In genomic region chr2:24543252-24543651, GRCh38 we compare ENCODE assay signal across 15 cellular contexts. TPM values are rescaled to one million over a fixed set of nuclear protein-coding genes. Genes with fewer than 3 reads are reported as not detected.
DNase-seq lines count a peak whose midpoint lies in the region; ATAC-seq, FAIRE-seq and TF ChIP-seq lines count a peak whose summit lies in the region.
"Had no signal": no experiment of that assay in that cellular context is flagged by ENCODE, and none has a peak within 500 bp of the region (broad histone marks: within the 10 kb centered on the region; RNA-seq: fewer than 3 reads in every experiment).

No MANE protein-coding gene starts in this region.

- H3K27me3 ChIP-seq in GM23338 (ENCODE audit: insufficient read depth): no peaks in the 10 kb centered on the region
- H3K27me3 ChIP-seq in keratinocyte (ENCODE audit: control insufficient read depth, extremely low read depth, insufficient read depth, low read length): no peaks in the 10 kb centered on the region

- peak; percentile 24 for DNase-seq in DMS53 (lab: John Stamatoyannopoulos, UW)
- DNase-seq in DMS53 treated with DMSO at 0.1 percent for 48 hours (lab: John Stamatoyannopoulos, UW; ENCODE audit: unreplicated experiment): no peak
- DNase-seq in GM23338 (ENCODE audit: low spot score): peak; percentile 70
- DNase-seq in WTC11 (ENCODE audit: low spot score): peak; percentile 28
- no peak for DNase-seq in keratinocyte (ENCODE audit: low read depth, low spot score)
- DNase-seq in RWPE1 (ENCODE audit: low spot score): no peak
- DNase-seq in NCI-H774 (lab: John Stamatoyannopoulos, UW): no peak
- no peak for DNase-seq in NCI-H2196 treated with DMSO at 0.1 percent for 48 hours (lab: John Stamatoyannopoulos, UW; ENCODE audit: unreplicated experiment)
- DNase-seq: effector CD4-positive, alpha-beta T cell; NCI-H146 had no signal

- H3K9me3 Mint-ChIP-seq in GM23338: peaks cover 39% of the 10 kb centered on the region
- H3K9me3 Mint-ChIP-seq in WTC11: peaks cover 55% of the 10 kb centered on the region

- CTCF ChIA-PET in WTC11 (lab: Charles Lee) (interaction anchor here (0.7 to 1.0 kb wide), 4 partner anchors 20 to 141 kb away, joined by 3 to 5 read pairs (median 4); no protein-coding TSS in a partner anchor), RWPE1 (lab: Yijun Ruan, JAX) (interaction anchor here (0.6 kb wide), 1 partner anchor 173 kb away, joined by 3 read pairs; no protein-coding TSS in a partner anchor)

- H3F3A ChIP-seq in GM23338 (replicated peaks; ENCODE audit: low read depth): no peaks in the 10 kb centered on the region

- no peak overlapping the region for H3K9ac ChIP-seq in keratinocyte (ENCODE audit: control insufficient read depth, extremely low read depth, insufficient read depth, low read length)

- ATAC-seq in GM23338 (peak; percentile 51), WTC11 (peak; percentile 67)
- ATAC-seq: activated CD4-positive, CD25-positive, alpha-beta regulatory T cell treated with anti-CD3 and anti-CD28 coated beads, Interleukin-2, amount 50 U/mL, for 24 hours; activated naive CD4-positive, alpha-beta T cell treated with anti-CD3 and anti-CD28 coated beads, Interleukin-2, amount 50 U/mL, for 72 hours had no signal

- no peaks in the 10 kb centered on the region for H3K9me1 ChIP-seq in keratinocyte (ENCODE audit: control insufficient read depth, extremely low read depth, insufficient read depth, low read length)

- H3K4me3 ChIP-seq in GM23338: no peak overlapping the region
- no peak overlapping the region for H3K4me3 ChIP-seq in keratinocyte (ENCODE audit: control insufficient read depth in 2 of 3, extremely low read depth in 1 of 3, insufficient read depth in 2 of 3, low read depth in 1 of 3, low read length in 3 of 3)

- H4K20me1 ChIP-seq in GM23338 (replicated peaks; ENCODE audit: insufficient read depth) (no peaks in the 10 kb centered on the region), keratinocyte (ENCODE audit: control insufficient read depth, extremely low read depth, insufficient read depth, low read length) (no peaks in the 10 kb centered on the region)

- H3K27me3 Mint-ChIP-seq in GM23338 (ENCODE audit: insufficient read depth, low read depth, poor library complexity) (peaks cover 2% of the 10 kb centered on the region), WTC11 (ENCODE audit: low read depth) (no peaks in the 10 kb centered on the region; the same call in 1 of the 2 replicates)
- H3K27me3 Mint-ChIP-seq: stimulated activated naive CD8-positive, alpha-beta T cell treated with anti-CD3 and anti-CD28 coated beads, Interleukin-15, Interleukin-2, amounts not matched to agents 100 ng/mL and 50 ng/mL, for 24 hours had no signal

- TF ChIP-seq CTCF in GM23338 (conservative IDR thresholded peaks at IDR 0.05; ENCODE audit: low read depth in 2 of 2) (peak; percentile 73 to 83), WTC11 (IDR thresholded peaks at IDR 0.05) (peak; percentile 30; the same call in 1 of the 2 replicates), keratinocyte (optimal IDR thresholded peaks at IDR 0.05 in 1 of 3, IDR thresholded peaks at IDR 0.05 in 1 of 3, conservative IDR thresholded peaks at IDR 0.05 in 1 of 3; ENCODE audit: extremely low read depth in 1 of 3, insufficient read depth in 2 of 3, low read length in 3 of 3) (peak in 2 of 3 experiments; percentile 20 to 33), RWPE1 (conservative IDR thresholded peaks at IDR 0.05; ENCODE audit: low read depth) (no peak)

- H3K36me3 ChIP-seq in GM23338 (ENCODE audit: insufficient read depth) (0 out of 2 replicates have a peak, but pooled peaks cover 4% of the 10 kb centered on the region), keratinocyte (ENCODE audit: control insufficient read depth in 2 of 2, extremely low read depth in 1 of 2, insufficient read depth in 2 of 2, low read length in 2 of 2) (no peaks in the 10 kb centered on the region)

- H3K4me3 Mint-ChIP-seq in GM23338 (no peak overlapping the region), WTC11 (no peak overlapping the region)
- H3K4me3 Mint-ChIP-seq: stimulated activated naive CD8-positive, alpha-beta T cell treated with anti-CD3 and anti-CD28 coated beads, Interleukin-15, Interleukin-2, amounts not matched to agents 100 ng/mL and 50 ng/mL, for 24 hours had no signal

- H3K9me3 ChIP-seq in keratinocyte (ENCODE audit: control insufficient read depth, low read depth, low read length): no peaks in the 10 kb centered on the region

- H3K4me1 Mint-ChIP-seq in GM23338 (no peaks in the 10 kb centered on the region), WTC11 (no peaks in the 10 kb centered on the region)

- dilution Hi-C loops in keratinocyte (cut with MboI; ENCODE audit: extremely low pct_ligation_motif_present, low sequenced_read_pairs): no loop called here

- peaks cover 30% of the 10 kb centered on the region for H3K36me3 Mint-ChIP-seq in GM23338 (ENCODE audit: low read depth)
- peaks cover 29% of the 10 kb centered on the region for H3K36me3 Mint-ChIP-seq in WTC11

- H3K27ac ChIP-seq in GM23338 (ENCODE audit: low read depth) (no peak overlapping the region), keratinocyte (ENCODE audit: control insufficient read depth, insufficient read depth, low read length) (no peak overlapping the region), RWPE1 (no peak overlapping the region)
- H3K27ac ChIP-seq: HL-60 had no signal

- H3K27ac Mint-ChIP-seq in GM23338: no peak overlapping the region
- no peak overlapping the region for H3K27ac Mint-ChIP-seq in WTC11
- H3K27ac Mint-ChIP-seq: stimulated activated naive CD8-positive, alpha-beta T cell treated with anti-CD3 and anti-CD28 coated beads, Interleukin-15, Interleukin-2, amounts not matched to agents 100 ng/mL and 50 ng/mL, for 24 hours had no signal

- H3K79me2 ChIP-seq in GM23338 (replicated peaks; ENCODE audit: insufficient read depth): no peaks in the 10 kb centered on the region
- no peaks in the 10 kb centered on the region for H3K79me2 ChIP-seq in keratinocyte (ENCODE audit: control insufficient read depth, insufficient read depth, low read length)

- H3K4me2 ChIP-seq in GM23338: no peak overlapping the region
- H3K4me2 ChIP-seq in keratinocyte (ENCODE audit: control insufficient read depth, extremely low read depth, insufficient read depth, low read depth, low read length): no peak overlapping the region

- H3K9me2 ChIP-seq in GM23338 (ENCODE audit: insufficient read depth): no peaks in the 10 kb centered on the region

- H3K4me1 ChIP-seq in GM23338 (ENCODE audit: insufficient read depth) (no peaks in the 10 kb centered on the region), keratinocyte (ENCODE audit: control insufficient read depth, extremely low read depth, insufficient read depth, low read length) (no peaks in the 10 kb centered on the region)

- FAIRE-seq in keratinocyte (lab: Jason Lieb, UNC): no peak
- FAIRE-seq: GM19239 had no signal

- no peak overlapping the region for H2AFZ ChIP-seq in GM23338
- H2AFZ ChIP-seq in keratinocyte (ENCODE audit: control insufficient read depth, low read length): no peak overlapping the region

- POLR2A ChIA-PET in WTC11 (lab: Charles Lee): no interaction called here
- POLR2A ChIA-PET in RWPE1 (lab: Yijun Ruan, JAX; ENCODE audit: low non-redundant PET): no interaction called here

TF ChIP-seq in WTC11, 78 proteins besides CTCF, POLR2A, EP300 and RAD21:
- no peak for TF ChIP-seq AFF4 (CRISPR knock-in tag; IDR thresholded peaks at IDR 0.05; ENCODE audit: borderline replicate concordance)
- no peak for TF ChIP-seq EMX1 (CRISPR knock-in tag; IDR thresholded peaks at IDR 0.05)

RNA-seq across cellular contexts. Expression of gene NCOA1, which starts 52.2 kb away (rescaled TPM):
- total RNA-seq in GM23338 (2014; rRNA removed; shearing (Covaris generic)): 13.1 and 15.1 TPM in 2 replicates
- polyA plus RNA-seq in GM23338 (2016; fragmentation: Nextera tagmentation; extraction: Ambion mirVana) (6.4 and 7.1 TPM in 2 replicates), keratinocyte (3.7 to 5.7 TPM (median 5.0 TPM) in 3 replicates)
- total RNA-seq in WTC11 (2021): 11.3 to 16.9 TPM (median 14.2 TPM) in 3 replicates
- 3.4 TPM for polyA plus RNA-seq in keratinocyte (2011; ENCODE audit: low read depth)
- polyA plus RNA-seq in keratinocyte (2011; cell fraction: cytosol; rRNA removed): 3.0 and 5.7 TPM in 2 replicates
- polyA plus RNA-seq in keratinocyte (2011; cell fraction: nucleus; rRNA removed): 6.6 and 7.3 TPM in 2 replicates
- polyA plus RNA-seq in keratinocyte (2012; ENCODE audit: low replicate concordance): 3.4 and 3.5 TPM in 2 replicates
- 6.5 to 15.7 TPM (median 9.0 TPM) in 3 replicates for polyA minus RNA-seq in keratinocyte
- 4.8 TPM for polyA minus RNA-seq in keratinocyte (2011; cell fraction: cytosol; rRNA and poly(A)+ RNA removed)
- polyA minus RNA-seq in keratinocyte (2011; cell fraction: nucleus; rRNA and poly(A)+ RNA removed): 9.6 and 20.4 TPM in 2 replicates

Comparison
In these comparisons a context has a peak if more than half of its experiments do, and no peak if none do; other contexts are left out.
1. DNase-seq: peak in DMS53 (single experiment), GM23338 (single experiment) and WTC11 (single experiment); none in DMS53 treated with DMSO at 0.1 percent for 48 hours (single experiment), keratinocyte (single experiment), RWPE1 (single experiment), NCI-H774 (single experiment) and NCI-H2196 treated with DMSO at 0.1 percent for 48 hours (single experiment).